Comparison of ENCODE assay signal across 16 cellular contexts in genomic region chr1:50720457-50721053, GRCh38.
DNase-seq lines count a peak whose midpoint lies in the region; ATAC-seq, FAIRE-seq and TF ChIP-seq lines count a peak whose summit lies in the region.
"Had no signal": no experiment of that assay in that cellular context is flagged by ENCODE, and none has a peak within 500 bp of the region (broad histone marks: within the 10 kb centered on the region; RNA-seq: fewer than 3 reads in every experiment).

No MANE protein-coding gene starts in this region.

- in situ Hi-C loops in K562 (cut with MboI) = no loop called here

- no peak for TF ChIP-seq POLR2A in K562 (conservative IDR thresholded peaks at IDR 0.05)

- H3K27ac ChIP-seq in K562 (ENCODE audit: extremely low read depth, low read depth, low read length) (peak overlapping the region; percentile 62), WERI-Rb-1 (no peak overlapping the region)

- peak; percentile 93 for FAIRE-seq in K562 (lab: Jason Lieb, UNC)
- FAIRE-seq: GM18507, RCC 7860 had no signal

- no peaks in the 10 kb centered on the region for H4K20me1 ChIP-seq in K562 (replicated peaks; ENCODE audit: control insufficient read depth, insufficient read depth, low read length)

- H3K4me2 ChIP-seq in K562 (ENCODE audit: insufficient read depth, low read length) = 0 out of 2 replicates have a peak overlapping the region, but pooled peaks have one; percentile 14

- H3K9me1 ChIP-seq in K562 (ENCODE audit: control insufficient read depth, insufficient read depth, low read length) = no peaks in the 10 kb centered on the region

- peaks cover 0 to 3% of the 10 kb centered on the region in 2 donors for H3K9me3 Mint-ChIP-seq in natural killer cell
- no peaks in the 10 kb centered on the region for H3K9me3 Mint-ChIP-seq in natural killer cell treated with Interleukin-12 subunit alpha and Interleukin-12 subunit beta and Interleukin-15 and Interleukin-18, amount 100 ng/mL, for 72 hours
- peaks cover 0 to 3% (median 0%) of the 10 kb centered on the region in 6 donors for H3K9me3 Mint-ChIP-seq in immature natural killer cell

- peak overlapping the region; percentile 47 to 72 for H3K27ac Mint-ChIP-seq in natural killer cell
- H3K27ac Mint-ChIP-seq in natural killer cell treated with Interleukin-12 subunit alpha and Interleukin-12 subunit beta and Interleukin-15 and Interleukin-18, amount 100 ng/mL, for 72 hours = no peak overlapping the region
- H3K27ac Mint-ChIP-seq in immature natural killer cell = peak overlapping the region; percentile 6 to 80 (median 51)

- no peak for TF ChIP-seq RAD21 in K562 (CRISPR knock-in tag; conservative IDR thresholded peaks at IDR 0.05 in 1 of 2, IDR thresholded peaks at IDR 0.05 in 1 of 2)

- peak; percentile 85 for TF ChIP-seq EP300 in K562 (IDR thresholded peaks at IDR 0.05; ENCODE audit: low read length)

- DNase-seq in natural killer cell (no peak), K562 (ENCODE audit: extremely low read depth in 1 of 4, low spot score in 3 of 4) (peak; percentile 46 to 89 (median 65)), immature natural killer cell (no peak), WERI-Rb-1 (no peak), NCI-H187 treated with DMSO at 0.1 percent for 48 hours (lab: John Stamatoyannopoulos, UW) (no peak)
- no peak for DNase-seq in natural killer cell treated with Interleukin-12 subunit alpha and Interleukin-12 subunit beta and Interleukin-15 and Interleukin-18, amount 100 ng/mL, for 72 hours (ENCODE audit: low spot score)
- no peak for DNase-seq in activated T-cell treated with anti-CD3 and anti-CD28 coated beads, Interleukin-2, amount 50 U/mL, for 1 hour
- DNase-seq: C1 segment of cervical spinal cord, COR-L47, NCI-H1048, NCI-H187, NCI-H524, SHP77 had no signal

- no peak overlapping the region for H2AFZ ChIP-seq in K562 (ENCODE audit: low read depth, low read length)

- no peak overlapping the region for H3K4me3 ChIP-seq in K562
- no peak overlapping the region for H3K4me3 ChIP-seq in WERI-Rb-1 (ENCODE audit: low read depth, low read length)

- WGBS in K562 (ENCODE audit: insufficient coverage, low coverage, missing lambda C conversion rate) = 23% methylated on average over 4 of the region's 4 CpGs

- H3K36me3 ChIP-seq in K562 (ENCODE audit: control insufficient read depth, insufficient read depth, low read length) (peaks cover 33% of the 10 kb centered on the region; the same call in 2 of the 3 replicates), WERI-Rb-1 (peaks cover 19% of the 10 kb centered on the region)

- intact Hi-C loops in natural killer cell (cut with micrococcal nuclease) (no loop called here), K562 (cut with micrococcal nuclease) (no loop called here)

- peaks cover 16 to 20% of the 10 kb centered on the region in 2 experiments; a peak in 4 of 5 replicates for H3K4me1 ChIP-seq in K562 (replicated peaks in 1 of 2; ENCODE audit: control insufficient read depth in 2 of 2, insufficient read depth in 2 of 2, low read length in 2 of 2)

- CTCF ChIA-PET in K562 (lab: Yijun Ruan, JAX; ENCODE audit: low intra/inter-chr PET ratio) = no interaction called here

- H3K27me3 Mint-ChIP-seq in natural killer cell (ENCODE audit: low read depth in 2 of 2) (no peaks in the 10 kb centered on the region), immature natural killer cell (ENCODE audit: low read depth in 3 of 3) (peaks cover 0 to 1% (median 0%) of the 10 kb centered on the region in 3 donors)
- H3K27me3 Mint-ChIP-seq in natural killer cell treated with Interleukin-12 subunit alpha and Interleukin-12 subunit beta and Interleukin-15 and Interleukin-18, amount 100 ng/mL, for 72 hours = no peaks in the 10 kb centered on the region

- H3K27me3 ChIP-seq in K562 (ENCODE audit: control insufficient read depth in 2 of 2, insufficient read depth in 2 of 2, low read length in 2 of 2) = no peaks in the 10 kb centered on the region
- no peaks in the 10 kb centered on the region for H3K27me3 ChIP-seq in WERI-Rb-1 (ENCODE audit: insufficient read depth, low read depth, severe bottlenecking)

- peaks cover 51 to 55% of the 10 kb centered on the region in 2 donors for H3K4me1 Mint-ChIP-seq in natural killer cell
- peaks cover 31 to 32% of the 10 kb centered on the region in 2 donors for H3K4me1 Mint-ChIP-seq in natural killer cell treated with Interleukin-12 subunit alpha and Interleukin-12 subunit beta and Interleukin-15 and Interleukin-18, amount 100 ng/mL, for 72 hours (ENCODE audit: low read depth in 2 of 2)
- peaks cover 48 to 61% of the 10 kb centered on the region in 2 donors for H3K4me1 Mint-ChIP-seq in immature natural killer cell

- H3K9me3 ChIP-seq in K562 (replicated peaks; ENCODE audit: control insufficient read depth, insufficient read depth, low read depth, low read length) = no peaks in the 10 kb centered on the region
- no peaks in the 10 kb centered on the region for H3K9me3 ChIP-seq in WERI-Rb-1 (ENCODE audit: severe bottlenecking)

- no peak overlapping the region for H3K4me3 Mint-ChIP-seq in natural killer cell
- H3K4me3 Mint-ChIP-seq in natural killer cell treated with Interleukin-12 subunit alpha and Interleukin-12 subunit beta and Interleukin-15 and Interleukin-18, amount 100 ng/mL, for 72 hours = no peak overlapping the region
- H3K4me3 Mint-ChIP-seq in immature natural killer cell = peak overlapping the region in 2 of 5 donors; percentile 10 to 29

- no peak for TF ChIP-seq CTCF in natural killer cell (IDR thresholded peaks at IDR 0.05)
- TF ChIP-seq CTCF in K562 (IDR thresholded peaks at IDR 0.05 in 2 of 3, conservative IDR thresholded peaks at IDR 0.05 in 1 of 3; ENCODE audit: insufficient read depth in 2 of 3, low read depth in 1 of 3, low read length in 3 of 3) = no peak
- TF ChIP-seq CTCF in WERI-Rb-1 (IDR thresholded peaks at IDR 0.05; ENCODE audit: low read depth, low read length) = no peak

- BruUV-seq in K562 (replicated peaks; lab: Mats Ljungman, UMichigan) = no TSS peak

- H3K36me3 Mint-ChIP-seq in natural killer cell (no peaks in the 10 kb centered on the region), immature natural killer cell (peaks cover 9 to 25% (median 15%) of the 10 kb centered on the region in 3 donors)
- H3K36me3 Mint-ChIP-seq in natural killer cell treated with Interleukin-12 subunit alpha and Interleukin-12 subunit beta and Interleukin-15 and Interleukin-18, amount 100 ng/mL, for 72 hours = peaks cover 6% of the 10 kb centered on the region

- H3K9ac ChIP-seq in K562 (ENCODE audit: insufficient read depth in 1 of 2, low read depth in 2 of 2, low read length in 2 of 2) = no peak overlapping the region; a peak in 1 of 4 replicates

- H3K79me2 ChIP-seq in K562 (ENCODE audit: control insufficient read depth, insufficient read depth, low read length) = peaks cover 11% of the 10 kb centered on the region; the same call in 1 of the 3 replicates

- ATAC-seq in natural killer cell = no peak
- no peak for ATAC-seq in natural killer cell treated with Interleukin-12 subunit alpha and Interleukin-12 subunit beta and Interleukin-15 and Interleukin-18, amount 100 ng/mL, for 72 hours
- ATAC-seq in K562 = peak; percentile 92
- ATAC-seq in activated CD4-positive, CD25-positive, alpha-beta regulatory T cell treated with anti-CD3 and anti-CD28 coated beads, Interleukin-2, amount 50 U/mL, for 24 hours = no peak

- POLR2A ChIA-PET in K562 (lab: Yijun Ruan, JAX) = interaction anchor here (0.7 to 2.3 kb wide), 6 partner anchors 10 to 53 kb away, joined by 3 to 7 read pairs (median 3); no protein-coding TSS in a partner anchor

TF ChIP-seq in K562, 482 proteins besides CTCF, POLR2A, EP300 and RAD21 (continues in another document):
- peak; percentile 86 for TF ChIP-seq TCF3 (CRISPR knock-in tag; IDR thresholded peaks at IDR 0.05)
- no peak for TF ChIP-seq NR2C2 (CRISPR knock-in tag; IDR thresholded peaks at IDR 0.05)
- TF ChIP-seq NR2C2 (tag; IDR thresholded peaks at IDR 0.05) = no peak
- TF ChIP-seq CBFA2T3 (IDR thresholded peaks at IDR 0.05) = peak; percentile 94
- TF ChIP-seq, protein P1, sequence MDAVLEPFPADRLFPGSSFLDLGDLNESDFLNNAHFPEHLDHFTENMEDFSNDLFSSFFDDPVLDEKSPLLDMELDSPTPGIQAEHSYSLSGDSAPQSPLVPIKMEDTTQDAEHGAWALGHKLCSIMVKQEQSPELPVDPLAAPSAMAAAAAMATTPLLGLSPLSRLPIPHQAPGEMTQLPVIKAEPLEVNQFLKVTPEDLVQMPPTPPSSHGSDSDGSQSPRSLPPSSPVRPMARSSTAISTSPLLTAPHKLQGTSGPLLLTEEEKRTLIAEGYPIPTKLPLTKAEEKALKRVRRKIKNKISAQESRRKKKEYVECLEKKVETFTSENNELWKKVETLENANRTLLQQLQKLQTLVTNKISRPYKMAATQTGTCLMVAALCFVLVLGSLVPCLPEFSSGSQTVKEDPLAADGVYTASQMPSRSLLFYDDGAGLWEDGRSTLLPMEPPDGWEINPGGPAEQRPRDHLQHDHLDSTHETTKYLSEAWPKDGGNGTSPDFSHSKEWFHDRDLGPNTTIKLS (IDR thresholded peaks at IDR 0.05; ENCODE audit: borderline replicate concordance, low read depth) = no peak
- TF ChIP-seq TFAP4 (CRISPR knock-in tag; IDR thresholded peaks at IDR 0.05; ENCODE audit: borderline replicate concordance) = peak; percentile 75; the same call in 1 of the 2 replicates
- TF ChIP-seq HMGN3 (IDR thresholded peaks at IDR 0.05; ENCODE audit: borderline replicate concordance, extremely low read depth, insufficient read length, low read depth, low read length) = peak; percentile 50
- TF ChIP-seq ZNF76 (CRISPR knock-in tag; IDR thresholded peaks at IDR 0.05; ENCODE audit: borderline replicate concordance) = no peak
- peak; percentile 92 for TF ChIP-seq MECOM (CRISPR knock-in tag; IDR thresholded peaks at IDR 0.05)
- peak; percentile 63; the same call in 1 of the 2 replicates for TF ChIP-seq JUND (IDR thresholded peaks at IDR 0.05; ENCODE audit: borderline replicate concordance, low read depth, low read length)
- peak; percentile 40; the same call in 1 of the 3 replicates for TF ChIP-seq JUND (tag; IDR thresholded peaks at IDR 0.05; ENCODE audit: borderline replicate concordance, low read depth, low read length)

Comparison
In these comparisons a context has a peak if more than half of its experiments do, and no peak if none do; other contexts are left out.
1. H3K27ac Mint-ChIP-seq: peak in natural killer cell (2 of 2) and immature natural killer cell (6 of 6); none in natural killer cell treated with Interleukin-12 subunit alpha and Interleukin-12 subunit beta and Interleukin-15 and Interleukin-18, amount 100 ng/mL, for 72 hours (0 of 2).
2. DNase-seq: peak in K562 (4 of 4); none in natural killer cell (single experiment), natural killer cell treated with Interleukin-12 subunit alpha and Interleukin-12 subunit beta and Interleukin-15 and Interleukin-18, amount 100 ng/mL, for 72 hours (single experiment), immature natural killer cell (0 of 3), activated T-cell treated with anti-CD3 and anti-CD28 coated beads, Interleukin-2, amount 50 U/mL, for 1 hour (single experiment), WERI-Rb-1 (single experiment) and NCI-H187 treated with DMSO at 0.1 percent for 48 hours (single experiment).